ENCODE assay signal across 20 cellular contexts in the genomic region with DNA sequence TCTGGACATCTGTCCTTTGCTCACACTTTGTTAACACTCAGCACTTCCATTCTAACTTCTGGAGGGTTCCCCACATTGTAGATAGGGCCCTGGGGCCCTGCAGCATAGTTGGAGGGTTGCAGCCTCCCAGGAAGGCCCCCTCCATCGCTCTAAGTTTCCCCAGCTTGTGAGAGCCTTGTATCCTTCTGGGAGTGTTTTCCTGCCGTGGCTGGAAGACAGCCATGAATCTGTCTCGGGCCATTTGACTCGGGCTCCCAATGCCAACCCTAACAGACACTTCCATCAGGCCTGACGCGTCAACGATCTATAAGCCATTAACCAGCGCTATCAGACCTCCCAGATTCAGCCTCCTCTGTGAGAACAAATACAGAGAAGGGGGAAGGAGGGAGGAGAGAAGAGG.
"Had no signal": no experiment of that assay in that cellular context is flagged by ENCODE, and none has a peak within 500 bp of the region (broad histone marks: within the 10 kb centered on the region; RNA-seq: fewer than 3 reads in every experiment).

No MANE protein-coding gene starts in this region.

- ATAC-seq: activated naive CD8-positive, alpha-beta T cell treated with anti-CD3 and anti-CD28 coated beads, Interleukin-2, amount 50 U/mL, for 24 hours; heart right ventricle; left cardiac atrium; sciatic nerve had no signal

- DNase-seq: activated CD4-positive, CD25-positive, alpha-beta regulatory T cell treated with anti-CD3 and anti-CD28 coated beads, Interleukin-2, amount 50 U/mL, for 72 hours; activated gamma-delta T cell; activated naive CD4-positive, alpha-beta T cell treated with anti-CD3 and anti-CD28 coated beads, Interleukin-2, amount 50 U/mL, for 16 hours; activated naive CD8-positive, alpha-beta T cell treated with anti-CD3 and anti-CD28 coated beads, Interleukin-2, amount 50 U/mL, for 24 hours; effector CD4-positive, alpha-beta T cell; erythroblast; foreskin fibroblast; heart right ventricle; islet precursor cell; left cardiac atrium; occipital lobe; posterior cingulate gyrus; small intestine; stimulated activated CD4-positive, alpha-beta T cell treated with anti-CD3 and anti-CD28 coated beads, Interleukin-2, amount 100 ng/mL, for 24 hours; stimulated activated naive CD4-positive, alpha-beta T cell; testis; trophoblast cell; uterus; WERI-Rb-1 had no signal
